ENCODE assay signal across 8 cellular contexts in the genomic region with DNA sequence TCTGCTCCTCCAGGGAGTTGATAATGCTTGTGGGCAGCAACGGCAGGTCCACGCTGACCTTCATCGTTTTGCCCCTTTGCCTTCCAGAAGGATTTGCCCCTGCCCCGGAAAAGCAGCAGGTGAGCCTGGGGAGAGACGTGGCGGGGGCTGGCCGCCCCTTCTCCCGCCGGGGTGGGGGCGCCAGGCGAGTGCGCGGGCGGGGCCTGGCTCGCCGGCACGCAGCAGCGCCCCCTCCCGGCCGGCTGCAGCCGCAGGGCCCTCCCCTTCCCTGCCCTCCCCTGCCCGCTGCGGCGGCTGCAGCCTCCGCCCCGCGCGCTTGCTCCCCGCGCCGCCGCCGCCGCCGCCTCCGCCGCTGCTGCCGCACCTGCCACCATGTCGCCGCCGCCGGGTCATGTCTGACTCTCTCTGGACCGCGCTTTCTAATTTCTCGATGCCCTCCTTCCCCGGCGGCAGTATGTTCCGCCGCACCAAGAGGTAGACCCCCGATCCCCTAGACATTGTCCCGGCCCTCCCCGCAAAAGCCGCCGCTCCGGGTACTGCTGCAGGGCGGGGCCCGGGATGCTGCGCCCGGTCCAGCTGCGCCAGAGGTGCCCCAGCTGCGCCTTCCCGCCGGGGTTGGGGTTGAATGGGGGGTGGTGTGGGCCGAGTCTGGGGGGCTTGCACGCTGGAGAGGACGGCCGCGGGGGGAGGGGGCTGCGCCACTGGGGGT. TPM values are rescaled to one million over a fixed set of nuclear protein-coding genes. Genes with fewer than 3 reads are reported as not detected.
DNase-seq lines count a peak whose midpoint lies in the region; ATAC-seq and TF ChIP-seq lines count a peak whose summit lies in the region.

Gene MAST1 (plus strand): TSS at position 334 of the 709 bp plus-strand sequence. CDS start 58 bp downstream, at position 392.

- peaks cover 43% of the 10 kb centered on the region for H3K27me3 ChIP-seq in vagina

- peaks cover 21% of the 10 kb centered on the region for H3K4me1 ChIP-seq in vagina

- no peaks in the 10 kb centered on the region for H3K9me3 ChIP-seq in vagina

- peaks cover 24 to 26% of the 10 kb centered on the region in 2 donors for H3K4me1 Mint-ChIP-seq in effector memory CD8-positive, alpha-beta T cell (ENCODE audit: low read depth in 2 of 2)

- TF ChIP-seq CTCF in vagina (IDR thresholded peaks at IDR 0.05) = no peak

- TF ChIP-seq POLR2A in vagina (IDR thresholded peaks at IDR 0.05) = no peak

- DNase-seq in NCI-H345 (lab: John Stamatoyannopoulos, UW) (peak; percentile 29), NCI-H345 treated with DMSO at 0.1 percent for 48 hours (lab: John Stamatoyannopoulos, UW; ENCODE audit: unreplicated experiment) (no peak), NCI-H1694 (lab: John Stamatoyannopoulos, UW) (peak; percentile 32), myocyte (ENCODE audit: low read depth) (peak; percentile 39), vagina (ENCODE audit: extremely low spot score in 2 of 2) (no peak)
- DNase-seq in effector memory CD8-positive, alpha-beta T cell = peak in 2 of 3 experiments; percentile 40 to 47

- H3K9me3 Mint-ChIP-seq in effector memory CD8-positive, alpha-beta T cell = no peaks in the 10 kb centered on the region

- H3K4me3 Mint-ChIP-seq in effector memory CD8-positive, alpha-beta T cell = peak within 1 kb of the TSS; percentile 64 to 71

- no peak within 1 kb of the TSS for H3K27ac ChIP-seq in vagina

- H3K27me3 Mint-ChIP-seq in effector memory CD8-positive, alpha-beta T cell = peaks cover 67 to 91% of the 10 kb centered on the region in 2 donors

- ATAC-seq in activated CD4-positive, CD25-positive, alpha-beta regulatory T cell treated with anti-CD3 and anti-CD28 coated beads, Interleukin-2, amount 50 U/mL, for 24 hours = peak; percentile 55 to 58
- peak; percentile 71 for ATAC-seq in effector memory CD8-positive, alpha-beta T cell (replicated peaks)
- no peak for ATAC-seq in GM19035 (IDR thresholded peaks at IDR 0.05; ENCODE audit: unreplicated experiment)

- intact Hi-C loops in vagina (cut with DNase I) = no loop called here

- no peaks in the 10 kb centered on the region for H3K36me3 ChIP-seq in vagina

- H3K4me3 ChIP-seq in vagina = peak within 1 kb of the TSS; percentile 22 to 28

- peak within 1 kb of the TSS in 1 of 2 donors; percentile 5 for H3K27ac Mint-ChIP-seq in effector memory CD8-positive, alpha-beta T cell

- peaks cover 3% of the 10 kb centered on the region for H3K36me3 Mint-ChIP-seq in effector memory CD8-positive, alpha-beta T cell (ENCODE audit: insufficient read depth)

RNA-seq across cellular contexts. Expression of gene MAST1, which starts in this region (rescaled TPM):
- total RNA-seq in myocyte (0.42 TPM in 1 of 2 replicates, not detected in the other), vagina (1.2 TPM)
- 0.53 TPM for polyA plus RNA-seq in myocyte (2012)

Comparison
In these comparisons a context has a peak if more than half of its experiments do, and no peak if none do; other contexts are left out.
1. DNase-seq: peak in NCI-H345 (single experiment), NCI-H1694 (single experiment) and effector memory CD8-positive, alpha-beta T cell (2 of 3); none in NCI-H345 treated with DMSO at 0.1 percent for 48 hours (single experiment) and vagina (0 of 2).
2. Peak in DNase-seq in myocyte; RNA of the gene not detected or under 1 TPM.